Comparison of ENCODE assay signal across 1 cellular context in the genomic region with DNA sequence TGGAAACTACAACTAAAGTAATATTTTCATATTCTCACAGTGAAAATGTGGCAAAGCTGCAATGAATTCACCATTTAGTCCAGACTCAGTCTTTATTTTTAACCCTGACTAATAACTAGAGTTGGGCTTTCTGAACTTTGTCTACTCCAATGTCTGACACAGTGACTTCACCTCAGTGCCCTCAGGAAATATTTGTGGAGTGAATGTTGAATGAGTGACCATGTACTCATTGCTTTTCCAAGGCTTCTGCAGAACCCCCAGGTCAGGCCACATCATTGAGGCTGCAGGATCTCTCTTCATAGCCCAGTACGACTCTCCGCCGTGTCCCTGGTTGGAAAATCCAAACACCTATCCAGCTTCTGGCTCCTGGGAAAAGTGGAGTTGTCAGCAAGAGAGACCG.
TF ChIP-seq lines count a peak whose summit lies in the region.

No MANE protein-coding gene starts in this region.

TF ChIP-seq in SK-N-SH treated with all-trans-retinoic acid at 6 μM for 48 hours, 23 proteins besides CTCF, POLR2A, EP300 and RAD21 (continued from another document):
- TF ChIP-seq, protein P1, sequence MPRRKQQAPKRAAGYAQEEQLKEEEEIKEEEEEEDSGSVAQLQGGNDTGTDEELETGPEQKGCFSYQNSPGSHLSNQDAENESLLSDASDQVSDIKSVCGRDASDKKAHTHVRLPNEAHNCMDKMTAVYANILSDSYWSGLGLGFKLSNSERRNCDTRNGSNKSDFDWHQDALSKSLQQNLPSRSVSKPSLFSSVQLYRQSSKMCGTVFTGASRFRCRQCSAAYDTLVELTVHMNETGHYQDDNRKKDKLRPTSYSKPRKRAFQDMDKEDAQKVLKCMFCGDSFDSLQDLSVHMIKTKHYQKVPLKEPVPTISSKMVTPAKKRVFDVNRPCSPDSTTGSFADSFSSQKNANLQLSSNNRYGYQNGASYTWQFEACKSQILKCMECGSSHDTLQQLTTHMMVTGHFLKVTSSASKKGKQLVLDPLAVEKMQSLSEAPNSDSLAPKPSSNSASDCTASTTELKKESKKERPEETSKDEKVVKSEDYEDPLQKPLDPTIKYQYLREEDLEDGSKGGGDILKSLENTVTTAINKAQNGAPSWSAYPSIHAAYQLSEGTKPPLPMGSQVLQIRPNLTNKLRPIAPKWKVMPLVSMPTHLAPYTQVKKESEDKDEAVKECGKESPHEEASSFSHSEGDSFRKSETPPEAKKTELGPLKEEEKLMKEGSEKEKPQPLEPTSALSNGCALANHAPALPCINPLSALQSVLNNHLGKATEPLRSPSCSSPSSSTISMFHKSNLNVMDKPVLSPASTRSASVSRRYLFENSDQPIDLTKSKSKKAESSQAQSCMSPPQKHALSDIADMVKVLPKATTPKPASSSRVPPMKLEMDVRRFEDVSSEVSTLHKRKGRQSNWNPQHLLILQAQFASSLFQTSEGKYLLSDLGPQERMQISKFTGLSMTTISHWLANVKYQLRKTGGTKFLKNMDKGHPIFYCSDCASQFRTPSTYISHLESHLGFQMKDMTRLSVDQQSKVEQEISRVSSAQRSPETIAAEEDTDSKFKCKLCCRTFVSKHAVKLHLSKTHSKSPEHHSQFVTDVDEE (CRISPR knock-in tag; IDR thresholded peaks at IDR 0.05): no peak
- TF ChIP-seq, protein P2, sequence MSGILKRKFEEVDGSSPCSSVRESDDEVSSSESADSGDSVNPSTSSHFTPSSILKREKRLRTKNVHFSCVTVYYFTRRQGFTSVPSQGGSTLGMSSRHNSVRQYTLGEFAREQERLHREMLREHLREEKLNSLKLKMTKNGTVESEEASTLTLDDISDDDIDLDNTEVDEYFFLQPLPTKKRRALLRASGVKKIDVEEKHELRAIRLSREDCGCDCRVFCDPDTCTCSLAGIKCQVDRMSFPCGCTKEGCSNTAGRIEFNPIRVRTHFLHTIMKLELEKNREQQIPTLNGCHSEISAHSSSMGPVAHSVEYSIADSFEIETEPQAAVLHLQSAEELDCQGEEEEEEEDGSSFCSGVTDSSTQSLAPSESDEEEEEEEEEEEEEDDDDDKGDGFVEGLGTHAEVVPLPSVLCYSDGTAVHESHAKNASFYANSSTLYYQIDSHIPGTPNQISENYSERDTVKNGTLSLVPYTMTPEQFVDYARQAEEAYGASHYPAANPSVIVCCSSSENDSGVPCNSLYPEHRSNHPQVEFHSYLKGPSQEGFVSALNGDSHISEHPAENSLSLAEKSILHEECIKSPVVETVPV (CRISPR knock-in tag; IDR thresholded peaks at IDR 0.05): no peak
- TF ChIP-seq ESRRG (CRISPR knock-in tag; IDR thresholded peaks at IDR 0.05) (no peak), BACH2 (CRISPR knock-in tag; IDR thresholded peaks at IDR 0.05; ENCODE audit: borderline replicate concordance) (no peak), ZNF70 (CRISPR knock-in tag; IDR thresholded peaks at IDR 0.05) (no peak), TOX (CRISPR knock-in tag; IDR thresholded peaks at IDR 0.05; ENCODE audit: borderline replicate concordance) (no peak), GLIS3 (CRISPR knock-in tag; IDR thresholded peaks at IDR 0.05) (no peak), ZFP30 (CRISPR knock-in tag; IDR thresholded peaks at IDR 0.05) (no peak), OSR1 (CRISPR knock-in tag; IDR thresholded peaks at IDR 0.05) (no peak), ZNF8 (CRISPR knock-in tag; IDR thresholded peaks at IDR 0.05) (no peak), ZNF565 (CRISPR knock-in tag; conservative IDR thresholded peaks at IDR 0.05; ENCODE audit: low read depth) (no peak)
- TF ChIP-seq, protein P3, sequence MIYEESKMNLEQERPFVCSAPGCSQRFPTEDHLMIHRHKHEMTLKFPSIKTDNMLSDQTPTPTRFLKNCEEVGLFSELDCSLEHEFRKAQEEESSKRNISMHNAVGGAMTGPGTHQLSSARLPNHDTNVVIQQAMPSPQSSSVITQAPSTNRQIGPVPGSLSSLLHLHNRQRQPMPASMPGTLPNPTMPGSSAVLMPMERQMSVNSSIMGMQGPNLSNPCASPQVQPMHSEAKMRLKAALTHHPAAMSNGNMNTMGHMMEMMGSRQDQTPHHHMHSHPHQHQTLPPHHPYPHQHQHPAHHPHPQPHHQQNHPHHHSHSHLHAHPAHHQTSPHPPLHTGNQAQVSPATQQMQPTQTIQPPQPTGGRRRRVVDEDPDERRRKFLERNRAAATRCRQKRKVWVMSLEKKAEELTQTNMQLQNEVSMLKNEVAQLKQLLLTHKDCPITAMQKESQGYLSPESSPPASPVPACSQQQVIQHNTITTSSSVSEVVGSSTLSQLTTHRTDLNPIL (CRISPR knock-in tag; IDR thresholded peaks at IDR 0.05; ENCODE audit: low read depth): no peak
- TF ChIP-seq, protein P4, sequence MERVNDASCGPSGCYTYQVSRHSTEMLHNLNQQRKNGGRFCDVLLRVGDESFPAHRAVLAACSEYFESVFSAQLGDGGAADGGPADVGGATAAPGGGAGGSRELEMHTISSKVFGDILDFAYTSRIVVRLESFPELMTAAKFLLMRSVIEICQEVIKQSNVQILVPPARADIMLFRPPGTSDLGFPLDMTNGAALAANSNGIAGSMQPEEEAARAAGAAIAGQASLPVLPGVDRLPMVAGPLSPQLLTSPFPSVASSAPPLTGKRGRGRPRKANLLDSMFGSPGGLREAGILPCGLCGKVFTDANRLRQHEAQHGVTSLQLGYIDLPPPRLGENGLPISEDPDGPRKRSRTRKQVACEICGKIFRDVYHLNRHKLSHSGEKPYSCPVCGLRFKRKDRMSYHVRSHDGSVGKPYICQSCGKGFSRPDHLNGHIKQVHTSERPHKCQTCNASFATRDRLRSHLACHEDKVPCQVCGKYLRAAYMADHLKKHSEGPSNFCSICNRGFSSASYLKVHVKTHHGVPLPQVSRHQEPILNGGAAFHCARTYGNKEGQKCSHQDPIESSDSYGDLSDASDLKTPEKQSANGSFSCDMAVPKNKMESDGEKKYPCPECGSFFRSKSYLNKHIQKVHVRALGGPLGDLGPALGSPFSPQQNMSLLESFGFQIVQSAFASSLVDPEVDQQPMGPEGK (CRISPR knock-in tag; IDR thresholded peaks at IDR 0.05; ENCODE audit: borderline replicate concordance): no peak
TF ChIP-seq in SK-N-SH treated with all-trans-retinoic acid at 6 μM for 48 hours: peak in this region for 0.
